ENCODE assay signal across 8 cellular contexts in genomic region chrX:40266490-40267333, GRCh38.
DNase-seq lines count a peak whose midpoint lies in the region; ATAC-seq and TF ChIP-seq lines count a peak whose summit lies in the region.

No MANE protein-coding gene starts in this region.

- H3K4me1 ChIP-seq in fibroblast of lung (ENCODE audit: control insufficient read depth, extremely low read depth, insufficient read depth, low read length), result peaks cover 17% of the 10 kb centered on the region
- H3K4me1 ChIP-seq in naive thymus-derived CD4-positive, alpha-beta T cell (ENCODE audit: control insufficient read depth in 2 of 2, insufficient read depth in 2 of 2, low read length in 2 of 2), result no peaks in the 10 kb centered on the region

- H3K4me3 ChIP-seq in fibroblast of lung (replicated peaks in 1 of 4; ENCODE audit: control extremely low read depth in 1 of 4, insufficient read depth in 1 of 4, low read depth in 3 of 4, low read length in 4 of 4), result peak overlapping the region; percentile 41 to 54 (median 50)
- H3K4me3 ChIP-seq in naive thymus-derived CD4-positive, alpha-beta T cell (ENCODE audit: low read length), result peak overlapping the region; percentile 61

- no peaks in the 10 kb centered on the region for H3K27me3 Mint-ChIP-seq in Calu3 (ENCODE audit: unreplicated experiment)
- H3K27me3 Mint-ChIP-seq in activated T-cell treated with anti-CD3 and anti-CD28 coated beads, Interleukin-2, amount 50 U/mL, for 72 hours (ENCODE audit: low read depth), result no peaks in the 10 kb centered on the region
- no peaks in the 10 kb centered on the region for H3K27me3 Mint-ChIP-seq in naive thymus-derived CD4-positive, alpha-beta T cell
- H3K27me3 Mint-ChIP-seq in stimulated activated naive CD8-positive, alpha-beta T cell treated with anti-CD3 and anti-CD28 coated beads, Interleukin-15, amount 100 ng/mL, for 72 hours, result no peaks in the 10 kb centered on the region

- POLR2A ChIA-PET in naive thymus-derived CD4-positive, alpha-beta T cell (lab: Charles Lee), result interaction anchor here (0.8 to 1.1 kb wide), 3 partner anchors 91 to 99 kb away, joined by 3 to 6 read pairs (median 4); no protein-coding TSS in a partner anchor

- TF ChIP-seq CTCF in Calu3 (IDR thresholded peaks at IDR 0.05; ENCODE audit: unreplicated experiment), result peak; percentile 47
- peak; percentile 58 to 69 for TF ChIP-seq CTCF in fibroblast of lung (conservative IDR thresholded peaks at IDR 0.05 in 1 of 2, IDR thresholded peaks at IDR 0.05 in 1 of 2; ENCODE audit: low read depth in 1 of 2, low read length in 2 of 2)

- H3K4me2 ChIP-seq in fibroblast of lung (ENCODE audit: extremely low read depth, insufficient read depth, low read length), result peak overlapping the region; percentile 78

- no peaks in the 10 kb centered on the region for H3K27me3 ChIP-seq in fibroblast of lung (ENCODE audit: control insufficient read depth, insufficient read depth, low read length)
- no peaks in the 10 kb centered on the region for H3K27me3 ChIP-seq in naive thymus-derived CD4-positive, alpha-beta T cell (ENCODE audit: control insufficient read depth in 2 of 2, insufficient read depth in 2 of 2, low read length in 2 of 2)

- peak overlapping the region; percentile 27 for H3K27ac ChIP-seq in fibroblast of lung (ENCODE audit: insufficient read depth, low read length)
- peak overlapping the region; percentile 8 for H3K27ac ChIP-seq in naive thymus-derived CD4-positive, alpha-beta T cell (ENCODE audit: low read depth, low read length)

- BruUV-seq in Calu3 (replicated peaks; lab: Mats Ljungman, UMichigan), result no TSS peak

- no peaks in the 10 kb centered on the region for H4K20me1 ChIP-seq in fibroblast of lung (ENCODE audit: control insufficient read depth, extremely low read depth, insufficient read depth, low read length)

- no peak overlapping the region for H3K27ac Mint-ChIP-seq in Calu3 (ENCODE audit: unreplicated experiment)
- H3K27ac Mint-ChIP-seq in activated T-cell treated with anti-CD3 and anti-CD28 coated beads, Interleukin-2, amount 50 U/mL, for 72 hours, result no peak overlapping the region
- peak overlapping the region in 1 of 9 donors; percentile 47 for H3K27ac Mint-ChIP-seq in naive thymus-derived CD4-positive, alpha-beta T cell
- H3K27ac Mint-ChIP-seq in stimulated activated naive CD8-positive, alpha-beta T cell treated with anti-CD3 and anti-CD28 coated beads, Interleukin-15, amount 100 ng/mL, for 72 hours, result peak overlapping the region in 1 of 2 donors; percentile 52

- no peaks in the 10 kb centered on the region for H3K36me3 ChIP-seq in fibroblast of lung (ENCODE audit: control insufficient read depth, insufficient read depth, low read length)
- no peaks in the 10 kb centered on the region for H3K36me3 ChIP-seq in naive thymus-derived CD4-positive, alpha-beta T cell (ENCODE audit: control insufficient read depth in 2 of 3, insufficient read depth in 3 of 3, low read length in 3 of 3)

- no peaks in the 10 kb centered on the region for H3K36me3 Mint-ChIP-seq in Calu3 (ENCODE audit: insufficient read depth, unreplicated experiment)
- no peaks in the 10 kb centered on the region for H3K36me3 Mint-ChIP-seq in activated T-cell treated with anti-CD3 and anti-CD28 coated beads, Interleukin-2, amount 50 U/mL, for 72 hours (ENCODE audit: insufficient read depth in 2 of 2)
- no peaks in the 10 kb centered on the region for H3K36me3 Mint-ChIP-seq in naive thymus-derived CD4-positive, alpha-beta T cell

- no peaks in the 10 kb centered on the region for H3K79me2 ChIP-seq in fibroblast of lung (ENCODE audit: control insufficient read depth, insufficient read depth, low read length)

- no peaks in the 10 kb centered on the region for H3K9me3 ChIP-seq in fibroblast of lung (ENCODE audit: control insufficient read depth, insufficient read depth, low read depth, low read length)
- no peaks in the 10 kb centered on the region for H3K9me3 ChIP-seq in naive thymus-derived CD4-positive, alpha-beta T cell (ENCODE audit: control insufficient read depth in 2 of 3, low read length in 3 of 3)

- peaks cover 16% of the 10 kb centered on the region for H3K4me1 Mint-ChIP-seq in Calu3 (ENCODE audit: low read depth, unreplicated experiment)
- H3K4me1 Mint-ChIP-seq in activated T-cell treated with anti-CD3 and anti-CD28 coated beads, Interleukin-2, amount 50 U/mL, for 72 hours (ENCODE audit: low read depth), result peaks cover 7% of the 10 kb centered on the region
- H3K4me1 Mint-ChIP-seq in naive thymus-derived CD4-positive, alpha-beta T cell, result peaks cover 0 to 13% (median 6%) of the 10 kb centered on the region in 7 donors
- H3K4me1 Mint-ChIP-seq in stimulated activated naive CD8-positive, alpha-beta T cell treated with anti-CD3 and anti-CD28 coated beads, Interleukin-15, amount 100 ng/mL, for 72 hours, result peaks cover 14% of the 10 kb centered on the region

- DNase-seq in Calu3 (peak; percentile 75), HS-5 (ENCODE audit: low read depth) (peak; percentile 18), OCI-M1 (lab: John Stamatoyannopoulos, UW) (peak; percentile 91), fibroblast of lung (ENCODE audit: low read depth in 2 of 2) (peak; percentile 53 to 63)
- DNase-seq in activated T-cell treated with anti-CD3 and anti-CD28 coated beads, Interleukin-2, amount 50 U/mL, for 72 hours, result peak; percentile 41 to 60
- peak; percentile 10 to 48 (median 35) for DNase-seq in naive thymus-derived CD4-positive, alpha-beta T cell
- DNase-seq in stimulated activated naive CD8-positive, alpha-beta T cell treated with anti-CD3 and anti-CD28 coated beads, Interleukin-15, amount 100 ng/mL, for 72 hours, result peak; percentile 34 to 47

- ATAC-seq in activated T-cell treated with anti-CD3 and anti-CD28 coated beads, Interleukin-2, amount 50 U/mL, for 72 hours (replicated peaks in 1 of 2), result peak; percentile 75 to 90
- ATAC-seq in naive thymus-derived CD4-positive, alpha-beta T cell, result peak; percentile 84
- ATAC-seq in stimulated activated naive CD8-positive, alpha-beta T cell treated with anti-CD3 and anti-CD28 coated beads, Interleukin-15, amount 100 ng/mL, for 72 hours, result peak; percentile 83
- no peak for ATAC-seq in GM19455 (IDR thresholded peaks at IDR 0.05; ENCODE audit: unreplicated experiment)

- H3K9ac ChIP-seq in fibroblast of lung (ENCODE audit: insufficient read depth, low read length), result peak overlapping the region; percentile 46

- H3K4me3 Mint-ChIP-seq in Calu3 (ENCODE audit: low read depth, unreplicated experiment), result peak overlapping the region; percentile 67
- peak overlapping the region; percentile 78 to 80 for H3K4me3 Mint-ChIP-seq in activated T-cell treated with anti-CD3 and anti-CD28 coated beads, Interleukin-2, amount 50 U/mL, for 72 hours
- H3K4me3 Mint-ChIP-seq in naive thymus-derived CD4-positive, alpha-beta T cell, result peak overlapping the region; percentile 66 to 87 (median 80)
- peak overlapping the region; percentile 69 to 79 for H3K4me3 Mint-ChIP-seq in stimulated activated naive CD8-positive, alpha-beta T cell treated with anti-CD3 and anti-CD28 coated beads, Interleukin-15, amount 100 ng/mL, for 72 hours

- CTCF ChIA-PET in Calu3 (lab: Charles Lee), result interaction anchor here (0.6 to 1.4 kb wide), 2 partner anchors 126 to 1093 kb away, joined by 3 read pairs; no protein-coding TSS in a partner anchor
- CTCF ChIA-PET in naive thymus-derived CD4-positive, alpha-beta T cell (lab: Charles Lee), result interaction anchor here (0.7 to 2.1 kb wide), 4 partner anchors 90 to 936 kb away, joined by 3 to 10 read pairs (median 3); no protein-coding TSS in a partner anchor

- peak overlapping the region; percentile 68 for H2AFZ ChIP-seq in fibroblast of lung (ENCODE audit: low read length)

- intact Hi-C loops in Calu3 (cut with micrococcal nuclease; ENCODE audit: unreplicated experiment), result loop anchor here (5.0 to 10.0 kb wide), 2 partner anchors 94 to 612 kb away; no protein-coding TSS in a partner anchor
- intact Hi-C loops in naive thymus-derived CD4-positive, alpha-beta T cell (cut with micrococcal nuclease), result loop anchor here (1.0 to 10.0 kb wide), 9 partner anchors 90 to 536 kb away; partner anchors contain the start of gene BCOR (in 1 of the 2)

- H3K9me3 Mint-ChIP-seq in Calu3 (ENCODE audit: low read depth, unreplicated experiment), result no peaks in the 10 kb centered on the region
- H3K9me3 Mint-ChIP-seq in activated T-cell treated with anti-CD3 and anti-CD28 coated beads, Interleukin-2, amount 50 U/mL, for 72 hours, result no peaks in the 10 kb centered on the region
- H3K9me3 Mint-ChIP-seq in naive thymus-derived CD4-positive, alpha-beta T cell, result no peaks in the 10 kb centered on the region
- H3K9me3 Mint-ChIP-seq in stimulated activated naive CD8-positive, alpha-beta T cell treated with anti-CD3 and anti-CD28 coated beads, Interleukin-15, amount 100 ng/mL, for 72 hours, result no peaks in the 10 kb centered on the region

Comparison
In these comparisons a context has a peak if more than half of its experiments do, and no peak if none do; other contexts are left out.
1. DNase-seq: peak in every context shown above with its lines; median percentile 91 in OCI-M1; 75 in Calu3; 58 in fibroblast of lung; 50 in activated T-cell treated with anti-CD3 and anti-CD28 coated beads, Interleukin-2, amount 50 U/mL, for 72 hours; 40 in stimulated activated naive CD8-positive, alpha-beta T cell treated with anti-CD3 and anti-CD28 coated beads, Interleukin-15, amount 100 ng/mL, for 72 hours; 35 in naive thymus-derived CD4-positive, alpha-beta T cell; 18 in HS-5.